ENCODE assay signal across 8 cellular contexts in the genomic region with DNA sequence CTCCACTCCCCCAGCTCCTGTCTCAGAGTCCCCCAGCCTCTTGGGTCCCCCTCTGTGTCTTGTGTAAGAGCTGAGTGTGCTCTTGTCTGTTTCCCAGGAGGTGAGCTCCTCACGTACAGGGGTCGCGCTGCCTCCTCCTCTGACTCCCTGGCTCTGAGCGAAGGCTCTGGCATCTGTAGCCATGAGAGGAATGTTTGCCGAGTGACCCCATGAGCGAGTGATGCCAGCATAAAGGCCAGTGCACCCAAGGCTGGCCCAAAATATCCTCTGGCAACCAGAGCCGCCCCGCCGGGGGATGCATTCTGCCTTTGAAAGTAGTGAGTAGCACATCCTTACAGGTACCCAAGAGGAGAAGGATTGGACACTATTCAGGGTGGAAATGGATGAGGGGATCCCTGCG.
"Had no signal": no experiment of that assay in that cellular context is flagged by ENCODE, and none has a peak within 500 bp of the region (broad histone marks: within the 10 kb centered on the region; RNA-seq: fewer than 3 reads in every experiment).

No MANE protein-coding gene starts in this region.

- DNase-seq: H9, HCEC 1CT, KBM-7 had no signal

- FAIRE-seq: H1, H54, HepG2 had no signal

- ATAC-seq: GM23338, HepG2 had no signal

- H3K4me3 ChIP-seq: GM23338 had no signal

- H3K27ac ChIP-seq: HL-60 had no signal
